ENCODE assay signal across 12 cellular contexts in the genomic region with DNA sequence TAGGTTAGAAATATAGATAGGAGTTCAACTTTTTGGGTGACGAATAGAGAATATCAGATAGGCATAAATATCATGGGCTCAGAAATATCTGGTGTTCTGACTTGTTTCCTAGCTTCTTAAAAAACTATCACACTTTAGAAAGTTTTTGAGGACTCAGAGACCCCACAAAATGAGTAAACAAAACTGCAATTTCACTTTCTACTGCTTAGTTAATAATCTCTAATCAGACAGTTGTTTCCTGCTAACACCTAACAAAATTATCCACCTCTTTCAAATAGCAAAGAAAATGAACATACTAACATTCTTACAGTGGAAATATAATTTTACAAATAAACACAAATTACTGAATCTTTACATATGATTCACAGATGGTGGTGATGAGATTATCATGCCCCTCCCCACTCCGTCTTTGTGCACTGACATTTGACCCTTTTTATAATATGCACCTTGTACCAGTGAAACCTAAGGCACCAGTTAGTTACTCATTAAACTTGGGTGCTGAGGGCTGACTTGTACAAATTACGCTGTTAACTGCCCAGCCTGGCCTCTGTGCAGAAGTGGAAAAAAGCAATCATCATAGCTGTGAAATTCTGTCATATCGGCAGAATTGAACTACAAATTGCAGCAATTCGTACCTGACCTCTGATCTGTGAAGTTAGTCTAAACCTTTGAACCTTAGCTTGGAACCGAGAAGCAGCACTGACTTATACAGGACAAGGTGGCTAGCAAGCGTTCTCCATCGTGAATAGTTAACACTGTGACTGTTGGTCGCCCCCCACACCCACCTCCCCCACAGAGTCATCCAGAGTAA.
DNase-seq lines count a peak whose midpoint lies in the region; ATAC-seq, FAIRE-seq and TF ChIP-seq lines count a peak whose summit lies in the region.
"Had no signal": no experiment of that assay in that cellular context is flagged by ENCODE, and none has a peak within 500 bp of the region (broad histone marks: within the 10 kb centered on the region; RNA-seq: fewer than 3 reads in every experiment).

No MANE protein-coding gene starts in this region.

- peak overlapping the region; percentile 68 to 78 for H3K27ac ChIP-seq in kidney (ENCODE audit: low read depth in 2 of 2, low read length in 2 of 2)

- H3K27ac Mint-ChIP-seq in type B pancreatic cell: peak overlapping the region; percentile 91
- H3K27ac Mint-ChIP-seq in activated CD8-positive, alpha-beta T cell treated with anti-CD3 and anti-CD28 coated beads, Interleukin-2, amount 10 ng/mL, durations not matched to agents 7 days and 5 days: no peak overlapping the region
- H3K27ac Mint-ChIP-seq: IgD-negative memory B cell had no signal

- no peaks in the 10 kb centered on the region for H3K27me3 Mint-ChIP-seq in type B pancreatic cell
- peaks cover 4% of the 10 kb centered on the region for H3K27me3 Mint-ChIP-seq in activated CD8-positive, alpha-beta T cell treated with anti-CD3 and anti-CD28 coated beads, Interleukin-2, amount 10 ng/mL, durations not matched to agents 7 days and 5 days (ENCODE audit: low read depth)
- H3K27me3 Mint-ChIP-seq: IgD-negative memory B cell had no signal

- no peaks in the 10 kb centered on the region for H3K36me3 ChIP-seq in kidney (ENCODE audit: control insufficient read depth in 1 of 2, insufficient read depth in 2 of 2, low read length in 2 of 2)

- H3K9ac ChIP-seq in kidney (ENCODE audit: low read length in 2 of 2): peak overlapping the region in 1 of 2 donors; percentile 36

- peaks cover 14% of the 10 kb centered on the region for H3K36me3 Mint-ChIP-seq in type B pancreatic cell
- no peaks in the 10 kb centered on the region for H3K36me3 Mint-ChIP-seq in activated CD8-positive, alpha-beta T cell treated with anti-CD3 and anti-CD28 coated beads, Interleukin-2, amount 10 ng/mL, durations not matched to agents 7 days and 5 days (ENCODE audit: low read depth)

- peaks cover 6% of the 10 kb centered on the region for H3K9me3 Mint-ChIP-seq in type B pancreatic cell
- H3K9me3 Mint-ChIP-seq in activated CD8-positive, alpha-beta T cell treated with anti-CD3 and anti-CD28 coated beads, Interleukin-2, amount 10 ng/mL, durations not matched to agents 7 days and 5 days (ENCODE audit: insufficient read depth): no peaks in the 10 kb centered on the region
- H3K9me3 Mint-ChIP-seq: IgD-negative memory B cell had no signal

- H3K4me1 ChIP-seq in kidney (ENCODE audit: control insufficient read depth in 1 of 2, insufficient read depth in 1 of 2, low read depth in 1 of 2, low read length in 2 of 2): peaks cover 7 to 23% of the 10 kb centered on the region in 2 donors

- no peak for TF ChIP-seq CTCF in kidney (IDR thresholded peaks at IDR 0.05; ENCODE audit: borderline replicate concordance, extremely low read depth, insufficient read depth)
- no peak for TF ChIP-seq CTCF in type B pancreatic cell (conservative IDR thresholded peaks at IDR 0.05)

- peak overlapping the region; percentile 81 for H3K4me3 Mint-ChIP-seq in type B pancreatic cell
- no peak overlapping the region for H3K4me3 Mint-ChIP-seq in activated CD8-positive, alpha-beta T cell treated with anti-CD3 and anti-CD28 coated beads, Interleukin-2, amount 10 ng/mL, durations not matched to agents 7 days and 5 days
- H3K4me3 Mint-ChIP-seq: IgD-negative memory B cell had no signal

- no peaks in the 10 kb centered on the region for H3K9me3 ChIP-seq in kidney (ENCODE audit: control insufficient read depth in 1 of 2, low read length in 2 of 2)

- intact Hi-C loops in kidney (cut with DNase I): no loop called here

- peak; percentile 93 for FAIRE-seq in kidney (lab: Jason Lieb, UNC)

- H3K4me1 Mint-ChIP-seq in type B pancreatic cell (ENCODE audit: unreplicated experiment): peaks cover 21% of the 10 kb centered on the region
- no peaks in the 10 kb centered on the region for H3K4me1 Mint-ChIP-seq in activated CD8-positive, alpha-beta T cell treated with anti-CD3 and anti-CD28 coated beads, Interleukin-2, amount 10 ng/mL, durations not matched to agents 7 days and 5 days (ENCODE audit: low read depth)

- peak overlapping the region; percentile 37 to 43 for H3K4me3 ChIP-seq in kidney (ENCODE audit: low read length in 2 of 2)

- peak; percentile 90 for ATAC-seq in GM19463 (IDR thresholded peaks at IDR 0.05; ENCODE audit: unreplicated experiment)
- ATAC-seq in HG03432 (IDR thresholded peaks at IDR 0.05; ENCODE audit: unreplicated experiment): peak; percentile 60
- no peak for ATAC-seq in activated CD8-positive, alpha-beta T cell treated with anti-CD3 and anti-CD28 coated beads, Interleukin-2, amount 10 ng/mL, durations not matched to agents 7 days and 5 days

- CTCF ChIA-PET in activated CD8-positive, alpha-beta T cell treated with anti-CD3 and anti-CD28 coated beads, Interleukin-2, amount 10 ng/mL, durations not matched to agents 7 days and 5 days (lab: Charles Lee): interaction anchor here (1.2 to 1.7 kb wide), 2 partner anchors 9 to 11 kb away, joined by 3 to 4 read pairs; no protein-coding TSS in a partner anchor

- POLR2A ChIA-PET in activated CD8-positive, alpha-beta T cell treated with anti-CD3 and anti-CD28 coated beads, Interleukin-2, amount 10 ng/mL, durations not matched to agents 7 days and 5 days (lab: Charles Lee): no interaction called here

- DNase-seq in kidney: no peak
- DNase-seq in type B pancreatic cell (ENCODE audit: extremely low spot score, unreplicated experiment): no peak
- DNase-seq in NCI-H748 treated with DMSO at 0.1 percent for 48 hours (lab: John Stamatoyannopoulos, UW): no peak
- DNase-seq in foreskin melanocyte: no peak
- DNase-seq in NCI-H2081 (lab: John Stamatoyannopoulos, UW): no peak
- no peak for DNase-seq in activated CD8-positive, alpha-beta T cell treated with anti-CD3 and anti-CD28 coated beads, Interleukin-2, amount 10 ng/mL, durations not matched to agents 7 days and 5 days
- DNase-seq: DMS79, foreskin fibroblast, retina had no signal
